35 cellular contexts compared by ENCODE assay signal in the genomic region with DNA sequence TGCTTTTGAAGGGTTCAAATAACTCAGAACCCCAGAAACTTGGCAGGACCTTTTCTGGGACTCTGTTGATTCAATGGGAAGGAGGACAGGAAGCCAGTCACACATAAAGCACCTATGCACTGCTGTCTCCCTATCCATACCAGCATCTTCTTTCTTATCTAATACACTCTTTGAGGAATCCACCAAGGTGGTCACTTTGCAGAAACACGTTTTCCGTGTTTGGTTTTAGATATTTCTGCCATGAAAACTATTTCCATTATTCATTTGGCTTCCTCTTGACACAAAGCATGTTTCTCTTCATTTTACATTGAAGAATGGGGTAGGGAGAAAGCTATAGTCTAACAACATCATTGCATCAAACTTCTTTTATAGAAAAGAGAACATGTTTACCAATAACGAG.
DNase-seq lines count a peak whose midpoint lies in the region; ATAC-seq, FAIRE-seq and TF ChIP-seq lines count a peak whose summit lies in the region.
"Had no signal": no experiment of that assay in that cellular context is flagged by ENCODE, and none has a peak within 500 bp of the region (broad histone marks: within the 10 kb centered on the region; RNA-seq: fewer than 3 reads in every experiment).

No MANE protein-coding gene starts in this region.

- no peak overlapping the region for H3K9ac ChIP-seq in trophoblast cell (ENCODE audit: low read length)
- H3K9ac ChIP-seq: BLaER1; BLaER1 treated with 17β-estradiol and CSF1 and Interleukin-3, amounts not matched to agents 10 nM and 100 nM had no signal

- intact Hi-C loops in OCI-LY7 (cut with micrococcal nuclease; ENCODE audit: unreplicated experiment) = no loop called here
- intact Hi-C loops in PC-9 (cut with micrococcal nuclease; ENCODE audit: unreplicated experiment) = no loop called here
- intact Hi-C loops in activated T-helper 1 cell treated with anti-CD3 and anti-CD28 coated beads, Interleukin-12 subunit alpha, Interleukin-12 subunit beta, Interleukin-2, Interleukin-4 antibody, amounts not matched to agents 30 ng/mL and 10 ng/mL and 1 ng/mL, durations not matched to agents 14 hours and 24 hours and 36 hours (cut with micrococcal nuclease) = no loop called here

- H3K23ac ChIP-seq in trophoblast cell (ENCODE audit: low read length) = no peak overlapping the region

- H4K20me1 ChIP-seq in OCI-LY7 (ENCODE audit: insufficient read depth, low read length) = no peaks in the 10 kb centered on the region
- H4K20me1 ChIP-seq in PC-9 (ENCODE audit: insufficient read depth) = no peaks in the 10 kb centered on the region
- H4K20me1 ChIP-seq: BLaER1; BLaER1 treated with 17β-estradiol and CSF1 and Interleukin-3, amounts not matched to agents 10 nM and 100 nM had no signal

- no peak for TF ChIP-seq RAD21 in A549 (conservative IDR thresholded peaks at IDR 0.05 in 1 of 2, IDR thresholded peaks at IDR 0.05 in 1 of 2)

- peaks cover 8% of the 10 kb centered on the region for H3K9me3 Mint-ChIP-seq in activated T-helper 1 cell treated with anti-CD3 and anti-CD28 coated beads, Interleukin-12 subunit alpha, Interleukin-12 subunit beta, Interleukin-2, Interleukin-4 antibody, amounts not matched to agents 30 ng/mL and 10 ng/mL and 1 ng/mL, durations not matched to agents 14 hours and 24 hours and 36 hours
- H3K9me3 Mint-ChIP-seq: CD4-positive, alpha-beta T cell; CD8-positive, alpha-beta memory T cell; CD8-positive, alpha-beta T cell had no signal

- no peak overlapping the region for H3K14ac ChIP-seq in trophoblast cell (ENCODE audit: low read length)

- no peak overlapping the region for H3K18ac ChIP-seq in trophoblast cell (ENCODE audit: low read length)

- no TSS peak for BruUV-seq in OCI-LY7 (replicated peaks; lab: Mats Ljungman, UMichigan)
- BruUV-seq in PC-9 (replicated peaks; lab: Mats Ljungman, UMichigan) = no TSS peak

- TF ChIP-seq EP300 in A549 (IDR thresholded peaks at IDR 0.05) = no peak

- no peak for TF ChIP-seq POLR2A in A549 (IDR thresholded peaks at IDR 0.05; ENCODE audit: low read length)

- peaks cover 4% of the 10 kb centered on the region; the same call in 2 of the 3 replicates for H3K9me3 ChIP-seq in A549
- H3K9me3 ChIP-seq in OCI-LY7 (ENCODE audit: low read length) = no peaks in the 10 kb centered on the region
- no peaks in the 10 kb centered on the region; the same call in 1 of the 2 replicates for H3K9me3 ChIP-seq in PC-9 (ENCODE audit: insufficient read depth, low read depth)
- no peaks in the 10 kb centered on the region for H3K9me3 ChIP-seq in trophoblast cell (ENCODE audit: insufficient read depth, low read depth, low read length)
- H3K9me3 ChIP-seq: BE2C, BLaER1, Caco-2 had no signal

- WGBS in A549 (ENCODE audit: missing lambda C conversion rate) = 89% methylated on average over 3 of the region's 3 CpGs
- WGBS in trophoblast cell (ENCODE audit: extremely low coverage, insufficient coverage, insufficient read length) = no CpG with 5 or more reads among the region's 3 CpGs

- CTCF ChIA-PET in A549 (lab: Yijun Ruan, JAX) (no interaction called here), OCI-LY7 (lab: Charles Lee; ENCODE audit: unreplicated experiment) (no interaction called here), PC-9 (lab: Charles Lee) (no interaction called here)

- FAIRE-seq in A549 (lab: Jason Lieb, UNC) = peak; percentile 7
- FAIRE-seq: A204.1, D721Med had no signal

- peaks cover 6% of the 10 kb centered on the region; the same call in 1 of the 2 replicates for H3F3A ChIP-seq in PC-9 (ENCODE audit: insufficient read depth, low read depth)

- H2AFZ ChIP-seq in OCI-LY7 (ENCODE audit: low read length) (0 out of 2 replicates have a peak overlapping the region, but pooled peaks have one; percentile 1), PC-9 (no peak overlapping the region), trophoblast cell (ENCODE audit: insufficient read depth, low read length, poor library complexity) (no peak overlapping the region)

- H3K9me2 ChIP-seq in OCI-LY7 (ENCODE audit: insufficient read depth, low read length) (no peaks in the 10 kb centered on the region), PC-9 (ENCODE audit: insufficient read depth) (no peaks in the 10 kb centered on the region)

- no peak overlapping the region for H4K8ac ChIP-seq in trophoblast cell (ENCODE audit: low read depth, low read length)

- peak overlapping the region in 1 of 2 experiments; percentile 44; a peak in 1 of 6 replicates for H3K27ac ChIP-seq in A549
- no peak overlapping the region for H3K27ac ChIP-seq in OCI-LY7 (ENCODE audit: low read depth, low read length, poor library complexity, severe bottlenecking)
- H3K27ac ChIP-seq in PC-9 = peak overlapping the region; percentile 38
- H3K27ac ChIP-seq in trophoblast cell (ENCODE audit: low read depth, low read length) = no peak overlapping the region
- H3K27ac ChIP-seq: 22Rv1; BLaER1; BLaER1 treated with 17β-estradiol and CSF1 and Interleukin-3, amounts not matched to agents 10 nM and 100 nM; C4-2B had no signal

- H3K27me3 Mint-ChIP-seq in activated T-helper 1 cell treated with anti-CD3 and anti-CD28 coated beads, Interleukin-12 subunit alpha, Interleukin-12 subunit beta, Interleukin-2, Interleukin-4 antibody, amounts not matched to agents 30 ng/mL and 10 ng/mL and 1 ng/mL, durations not matched to agents 14 hours and 24 hours and 36 hours (ENCODE audit: insufficient read depth) = no peaks in the 10 kb centered on the region
- H3K27me3 Mint-ChIP-seq: B cell; CD4-positive, alpha-beta memory T cell; CD4-positive, alpha-beta T cell; CD8-positive, alpha-beta memory T cell had no signal

- H2AK5ac ChIP-seq in trophoblast cell (ENCODE audit: low read length) = no peak overlapping the region

- no peak overlapping the region for H3K4ac ChIP-seq in trophoblast cell (ENCODE audit: low read depth, low read length)

- H3K36me3 ChIP-seq in OCI-LY7 (ENCODE audit: insufficient read depth, low read length) = no peaks in the 10 kb centered on the region
- no peaks in the 10 kb centered on the region for H3K36me3 ChIP-seq in PC-9 (ENCODE audit: low read depth)
- H3K36me3 ChIP-seq in trophoblast cell (ENCODE audit: control insufficient read depth in 1 of 2, insufficient read depth in 2 of 2, low read length in 2 of 2) = no peaks in the 10 kb centered on the region
- H3K36me3 ChIP-seq: BE2C; BLaER1; BLaER1 treated with 17β-estradiol and CSF1 and Interleukin-3, amounts not matched to agents 10 nM and 100 nM had no signal

- H3K4me2 ChIP-seq in A549 (peak overlapping the region; percentile 34; the same call in 1 of the 3 replicates), OCI-LY7 (ENCODE audit: low read length) (no peak overlapping the region), PC-9 (peak overlapping the region; percentile 18; the same call in 1 of the 2 replicates), trophoblast cell (ENCODE audit: low read length) (no peak overlapping the region)
- H3K4me2 ChIP-seq: BLaER1; BLaER1 treated with 17β-estradiol and CSF1 and Interleukin-3, amounts not matched to agents 10 nM and 100 nM had no signal

- POLR2A ChIA-PET in A549 (lab: Yijun Ruan, JAX) = no interaction called here
- POLR2A ChIA-PET in OCI-LY7 (lab: Charles Lee) = interaction anchor here (0.6 to 1.6 kb wide), 3 partner anchors 33 to 214 kb away, joined by 3 to 6 read pairs (median 3); no protein-coding TSS in a partner anchor
- POLR2A ChIA-PET in PC-9 (lab: Charles Lee; ENCODE audit: unreplicated experiment) = no interaction called here

- H3K4me3 ChIP-seq in A549 (no peak overlapping the region), OCI-LY7 (ENCODE audit: low read depth, low read length, poor library complexity, severe bottlenecking) (no peak overlapping the region), PC-9 (no peak overlapping the region), trophoblast cell (ENCODE audit: low read depth, low read length) (no peak overlapping the region)
- H3K4me3 ChIP-seq: BLaER1; BLaER1 treated with 17β-estradiol and CSF1 and Interleukin-3, amounts not matched to agents 10 nM and 100 nM had no signal

- H3K4me1 ChIP-seq in A549 (peaks cover 36% of the 10 kb centered on the region), OCI-LY7 (ENCODE audit: insufficient read depth, low read length, poor library complexity, severe bottlenecking) (no peaks in the 10 kb centered on the region), PC-9 (replicated peaks; ENCODE audit: insufficient read depth) (peaks cover 24% of the 10 kb centered on the region), trophoblast cell (ENCODE audit: control insufficient read depth in 1 of 2, insufficient read depth in 2 of 2, low read length in 2 of 2) (no peaks in the 10 kb centered on the region)
- H3K4me1 ChIP-seq: BE2C, BLaER1 had no signal

- H3K27me3 ChIP-seq in PC-9 (ENCODE audit: insufficient read depth, low read depth) (no peaks in the 10 kb centered on the region), trophoblast cell (ENCODE audit: insufficient read depth, low read length) (no peaks in the 10 kb centered on the region)
- H3K27me3 ChIP-seq: BE2C; BLaER1; BLaER1 treated with 17β-estradiol and CSF1 and Interleukin-3, amounts not matched to agents 10 nM and 100 nM had no signal

- no peak overlapping the region for H2BK5ac ChIP-seq in trophoblast cell (ENCODE audit: low read depth, low read length, poor library complexity)

- H2BK120ac ChIP-seq in trophoblast cell (ENCODE audit: insufficient read depth, low read length, poor library complexity) = no peak overlapping the region

- no peak overlapping the region for H4K12ac ChIP-seq in trophoblast cell (ENCODE audit: low read depth, low read length)

- ATAC-seq in A549 (no peak), GM21381 (IDR thresholded peaks at IDR 0.05; ENCODE audit: unreplicated experiment) (no peak)
- ATAC-seq: CD8-positive, alpha-beta T cell had no signal

- no peaks in the 10 kb centered on the region for H3K79me1 ChIP-seq in trophoblast cell (ENCODE audit: low read length)

- DNase-seq in A549 (ENCODE audit: low read depth in 1 of 2, low spot score in 1 of 2) (no peak), OCI-LY7 (ENCODE audit: low spot score) (no peak), PC-9 (no peak), trophoblast cell (peak; percentile 41 to 93), cerebellum (ENCODE audit: low spot score) (no peak)
- no peak for DNase-seq in activated CD4-positive, CD25-positive, alpha-beta regulatory T cell treated with anti-CD3 and anti-CD28 coated beads, Interleukin-2, amount 50 U/mL, for 72 hours
- DNase-seq in activated T-helper 1 cell treated with anti-CD3 and anti-CD28 coated beads, Interleukin-12 subunit alpha, Interleukin-12 subunit beta, Interleukin-2, Interleukin-4 antibody, amounts not matched to agents 30 ng/mL and 10 ng/mL and 1 ng/mL, durations not matched to agents 14 hours and 24 hours and 36 hours (ENCODE audit: low spot score) = no peak
- DNase-seq: 8988T; ACHN; AML-193; BE2C; C1 segment of cervical spinal cord; Caco-2; Calu3; CD4-positive, alpha-beta memory T cell; CD4-positive, alpha-beta T cell; CD4-positive, CD25-positive, alpha-beta regulatory T cell; CD8-positive, alpha-beta memory T cell; CD8-positive, alpha-beta T cell; COR-L47; DMS 273 treated with DMSO at 0.1 percent for 48 hours; DMS153; DMS79; DMS79 treated with DMSO at 0.1 percent for 48 hours; DND-41; EL had no signal

- no peaks in the 10 kb centered on the region for H3K36me3 Mint-ChIP-seq in activated T-helper 1 cell treated with anti-CD3 and anti-CD28 coated beads, Interleukin-12 subunit alpha, Interleukin-12 subunit beta, Interleukin-2, Interleukin-4 antibody, amounts not matched to agents 30 ng/mL and 10 ng/mL and 1 ng/mL, durations not matched to agents 14 hours and 24 hours and 36 hours (ENCODE audit: low read depth)
- H3K36me3 Mint-ChIP-seq: CD14-positive monocyte; CD4-positive, alpha-beta memory T cell; CD4-positive, CD25-positive, alpha-beta regulatory T cell; CD8-positive, alpha-beta T cell had no signal

- H2BK12ac ChIP-seq in trophoblast cell (ENCODE audit: low read length) = no peak overlapping the region

- H4K91ac ChIP-seq in trophoblast cell (ENCODE audit: low read depth, low read length) = no peak overlapping the region

- no peaks in the 10 kb centered on the region for H3K4me1 Mint-ChIP-seq in activated T-helper 1 cell treated with anti-CD3 and anti-CD28 coated beads, Interleukin-12 subunit alpha, Interleukin-12 subunit beta, Interleukin-2, Interleukin-4 antibody, amounts not matched to agents 30 ng/mL and 10 ng/mL and 1 ng/mL, durations not matched to agents 14 hours and 24 hours and 36 hours (ENCODE audit: low read depth)
- H3K4me1 Mint-ChIP-seq: B cell; CD4-positive, alpha-beta memory T cell; CD4-positive, CD25-positive, alpha-beta regulatory T cell; CD8-positive, alpha-beta memory T cell had no signal

- TF ChIP-seq CTCF in A549 (IDR thresholded peaks at IDR 0.05) (no peak), OCI-LY7 (conservative IDR thresholded peaks at IDR 0.05; ENCODE audit: low read length) (no peak), PC-9 (conservative IDR thresholded peaks at IDR 0.05) (no peak)

- no peak overlapping the region for H3K27ac Mint-ChIP-seq in activated T-helper 1 cell treated with anti-CD3 and anti-CD28 coated beads, Interleukin-12 subunit alpha, Interleukin-12 subunit beta, Interleukin-2, Interleukin-4 antibody, amounts not matched to agents 30 ng/mL and 10 ng/mL and 1 ng/mL, durations not matched to agents 14 hours and 24 hours and 36 hours
- H3K27ac Mint-ChIP-seq: B cell; CD14-positive monocyte; CD4-positive, alpha-beta memory T cell; CD4-positive, alpha-beta T cell; CD4-positive, CD25-positive, alpha-beta regulatory T cell; CD8-positive, alpha-beta T cell had no signal

- H3K4me3 Mint-ChIP-seq in activated T-helper 1 cell treated with anti-CD3 and anti-CD28 coated beads, Interleukin-12 subunit alpha, Interleukin-12 subunit beta, Interleukin-2, Interleukin-4 antibody, amounts not matched to agents 30 ng/mL and 10 ng/mL and 1 ng/mL, durations not matched to agents 14 hours and 24 hours and 36 hours = no peak overlapping the region
- H3K4me3 Mint-ChIP-seq: B cell; CD14-positive monocyte; CD4-positive, alpha-beta memory T cell; CD4-positive, alpha-beta T cell; CD4-positive, CD25-positive, alpha-beta regulatory T cell; CD8-positive, alpha-beta memory T cell; CD8-positive, alpha-beta T cell had no signal

- H3K79me2 ChIP-seq in OCI-LY7 (ENCODE audit: insufficient read depth, low read depth, low read length) (no peaks in the 10 kb centered on the region), PC-9 (ENCODE audit: low read depth) (no peaks in the 10 kb centered on the region), trophoblast cell (ENCODE audit: control insufficient read depth, insufficient read depth, low read length, poor library complexity) (no peaks in the 10 kb centered on the region)

Comparison
In these comparisons a context has a peak if more than half of its experiments do, and no peak if none do; other contexts are left out.
1. DNase-seq: peak in trophoblast cell (2 of 2); none in A549 (0 of 2), OCI-LY7 (single experiment), PC-9 (0 of 2), activated CD4-positive, CD25-positive, alpha-beta regulatory T cell treated with anti-CD3 and anti-CD28 coated beads, Interleukin-2, amount 50 U/mL, for 72 hours (single experiment), cerebellum (single experiment) and activated T-helper 1 cell treated with anti-CD3 and anti-CD28 coated beads, Interleukin-12 subunit alpha, Interleukin-12 subunit beta, Interleukin-2, Interleukin-4 antibody, amounts not matched to agents 30 ng/mL and 10 ng/mL and 1 ng/mL, durations not matched to agents 14 hours and 24 hours and 36 hours (single experiment).
2. H3K4me2 ChIP-seq: peak in A549 (single experiment) and PC-9 (single experiment); none in OCI-LY7 (single experiment) and trophoblast cell (single experiment).